Comparison of ENCODE assay signal across 9 cellular contexts in the genomic region with DNA sequence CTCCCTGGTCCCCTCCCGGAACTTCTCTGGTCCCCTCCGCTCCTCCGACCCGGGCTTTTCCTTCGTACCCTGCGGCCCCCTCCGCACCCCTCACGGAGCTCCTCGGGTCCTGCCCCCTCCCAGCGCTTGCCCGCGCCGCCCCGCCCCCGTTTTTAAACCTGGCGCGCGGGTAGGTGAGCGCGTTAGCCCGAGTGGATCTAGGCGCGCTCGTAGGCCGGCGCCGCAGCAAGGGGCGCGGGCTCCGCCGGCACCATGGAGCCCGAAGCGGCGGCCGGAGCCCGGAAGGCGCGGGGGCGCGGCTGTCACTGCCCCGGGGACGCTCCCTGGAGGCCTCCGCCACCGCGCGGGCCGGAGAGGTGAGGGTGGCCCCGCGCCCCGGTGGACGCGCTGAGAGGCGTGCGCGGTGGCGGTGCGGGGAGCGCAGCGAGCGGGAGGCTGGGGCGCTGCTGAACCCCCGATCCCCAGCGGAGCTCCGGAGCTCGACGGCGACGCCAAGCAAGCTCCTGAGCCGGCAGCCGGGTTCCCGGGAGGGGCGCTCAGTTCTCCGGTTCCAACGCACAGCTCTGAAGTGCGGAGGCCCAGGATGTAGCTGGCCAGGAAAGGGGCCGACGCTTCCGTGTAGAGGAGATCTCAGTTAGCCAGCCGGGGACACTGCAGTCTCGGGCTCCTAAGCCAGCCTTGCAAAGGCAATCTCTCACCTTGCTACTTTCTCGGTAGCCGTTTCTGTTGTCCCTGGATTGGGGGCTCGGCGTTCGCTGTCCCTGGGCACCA. TPM values are rescaled to one million over a fixed set of nuclear protein-coding genes. Genes with fewer than 3 reads are reported as not detected.
DNase-seq lines count a peak whose midpoint lies in the region; ATAC-seq, FAIRE-seq and TF ChIP-seq lines count a peak whose summit lies in the region.
"Had no signal": no experiment of that assay in that cellular context is flagged by ENCODE, and none has a peak within 500 bp of the region (broad histone marks: within the 10 kb centered on the region; RNA-seq: fewer than 3 reads in every experiment).

A gene with protein sequence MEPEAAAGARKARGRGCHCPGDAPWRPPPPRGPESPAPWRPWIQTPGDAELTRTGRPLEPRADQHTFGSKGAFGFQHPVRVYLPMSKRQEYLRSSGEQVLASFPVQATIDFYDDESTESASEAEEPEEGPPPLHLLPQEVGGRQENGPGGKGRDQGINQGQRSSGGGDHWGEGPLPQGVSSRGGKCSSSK (plus strand): TSS at position 182 of the 771 bp plus-strand sequence. CDS start 71 bp downstream, at position 253.

- ATAC-seq in GM12878, result no peak
- ATAC-seq in HepG2, result peak; percentile 45

- TF ChIP-seq EP300 in GM12878 (IDR thresholded peaks at IDR 0.05; ENCODE audit: borderline replicate concordance in 1 of 2, control insufficient read depth in 1 of 2, low read depth in 2 of 2, low read length in 2 of 2) (no peak), HepG2 (IDR thresholded peaks at IDR 0.05; ENCODE audit: low read depth in 2 of 2, low read length in 2 of 2) (no peak), HepG2 (CRISPR knock-in tag; IDR thresholded peaks at IDR 0.05; ENCODE audit: borderline replicate concordance) (no peak)

- intact Hi-C loops in GM12878 (cut with micrococcal nuclease; ENCODE audit: unreplicated experiment) (no loop called here), HepG2 (cut with micrococcal nuclease; ENCODE audit: unreplicated experiment) (no loop called here)

- H3K36me3 ChIP-seq in GM12878 (ENCODE audit: control insufficient read depth in 2 of 2, insufficient read depth in 2 of 2, low read length in 1 of 2) (no peaks in the 10 kb centered on the region), HepG2 (replicated peaks in 1 of 2; ENCODE audit: control insufficient read depth in 1 of 2, insufficient read depth in 2 of 2, low read length in 2 of 2) (no peaks in the 10 kb centered on the region), thymus (ENCODE audit: control insufficient read depth, insufficient read depth) (no peaks in the 10 kb centered on the region)

- no peak for TF ChIP-seq RAD21 in GM12878 (IDR thresholded peaks at IDR 0.05; ENCODE audit: insufficient read depth, low read depth, low read length)
- no peak for TF ChIP-seq RAD21 in HepG2 (CRISPR knock-in tag; IDR thresholded peaks at IDR 0.05)

- H4K20me1 ChIP-seq in GM12878 (ENCODE audit: control insufficient read depth, insufficient read depth) (no peaks in the 10 kb centered on the region), HepG2 (ENCODE audit: insufficient read depth, low read length) (no peaks in the 10 kb centered on the region)

- SMC1A ChIA-PET in GM12878 (lab: Charles Lee; ENCODE audit: uncharacterized antibody, unreplicated experiment), result no interaction called here

- in situ Hi-C loops in GM12878 (cut with MboI), result no loop called here
- in situ Hi-C loops in HepG2 (cut with HindIII; ENCODE audit: extremely low pct_ligation_motif_present, low pct_unique_long_range_greater_than_20kb), result no loop called here

- CTCF ChIA-PET in GM12878 (lab: Yijun Ruan, JAX) (interaction anchor here (1.3 kb wide), 1 partner anchor 30 kb away, joined by 3 read pairs; no protein-coding TSS in a partner anchor), HepG2 (lab: Yijun Ruan, JAX; ENCODE audit: low intra/inter-chr PET ratio, low total read pairs) (no interaction called here)

- H3K4me3 ChIP-seq in GM12878 (0 out of 2 replicates have a peak within 1 kb of the TSS, but pooled peaks have one; percentile 32), HepG2 (replicated peaks in 1 of 3; ENCODE audit: insufficient read depth in 1 of 3, low read depth in 2 of 3, low read length in 3 of 3) (peak within 1 kb of the TSS; percentile 59 to 72 (median 63); a peak in 5 of 6 replicates), thymus (ENCODE audit: low read length) (peak within 1 kb of the TSS; percentile 46)

- H3K9me3 ChIP-seq in GM12878 (replicated peaks; ENCODE audit: control insufficient read depth, insufficient read depth, low read length) (no peaks in the 10 kb centered on the region; the same call in 2 of the 3 replicates), HepG2 (ENCODE audit: low read length) (no peaks in the 10 kb centered on the region), thymus (ENCODE audit: control insufficient read depth) (no peaks in the 10 kb centered on the region)

- POLR2A ChIA-PET in GM12878 (lab: Charles Lee) (interaction anchor here (0.6 kb wide), 1 partner anchor 609 kb away, joined by 5 read pairs; no protein-coding TSS in a partner anchor), HepG2 (lab: Yijun Ruan, JAX) (no interaction called here)

- TF ChIP-seq CTCF in GM12878 (IDR thresholded peaks at IDR 0.05 in 2 of 3, conservative IDR thresholded peaks at IDR 0.05 in 1 of 3; ENCODE audit: control insufficient read depth in 2 of 3, extremely low read depth in 1 of 3, insufficient read depth in 1 of 3, low read depth in 3 of 3, low read length in 3 of 3) (no peak), HepG2 (CRISPR knock-in tag; IDR thresholded peaks at IDR 0.05) (no peak)

- H2AFZ ChIP-seq in GM12878 (ENCODE audit: control insufficient read depth, low read depth, low read length) (no peak within 1 kb of the TSS), HepG2 (ENCODE audit: low read length) (no peak within 1 kb of the TSS)

- H3K27ac ChIP-seq in GM12878 (ENCODE audit: control insufficient read depth, insufficient read depth) (no peak within 1 kb of the TSS), HepG2 (ENCODE audit: extremely low read length, insufficient read depth, low read length) (no peak within 1 kb of the TSS), thymus (ENCODE audit: low read depth) (no peak within 1 kb of the TSS)

- FAIRE-seq in GM12878 (lab: Jason Lieb, UNC) (no peak), HepG2 (lab: Jason Lieb, UNC) (no peak)

- TF ChIP-seq POLR2A in GM12878 (IDR thresholded peaks at IDR 0.05; ENCODE audit: low read depth, low read length) (no peak), HepG2 (IDR thresholded peaks at IDR 0.05; ENCODE audit: insufficient read depth in 1 of 2, low read depth in 2 of 2, low read length in 2 of 2) (no peak)

- BruUV-seq in GM12878 (replicated peaks; lab: Mats Ljungman, UMichigan) (no TSS peak), HepG2 (replicated peaks; lab: Mats Ljungman, UMichigan) (no TSS peak)

- H3K4me2 ChIP-seq in GM12878 (ENCODE audit: control insufficient read depth, insufficient read depth) (peak within 1 kb of the TSS; percentile 66), HepG2 (ENCODE audit: low read depth, low read length) (peak within 1 kb of the TSS; percentile 86)

- RAD21 ChIA-PET in GM12878 (lab: Charles Lee; ENCODE audit: unreplicated experiment), result no interaction called here

- H3K79me2 ChIP-seq in GM12878 (ENCODE audit: control insufficient read depth, insufficient read depth, low read length) (no peaks in the 10 kb centered on the region), HepG2 (ENCODE audit: insufficient read depth, low read length) (no peaks in the 10 kb centered on the region)

- DNase-seq in GM03348 (ENCODE audit: low spot score), result peak; percentile 34
- peak; percentile 68 for DNase-seq in NCI-H2227 (lab: John Stamatoyannopoulos, UW; ENCODE audit: unreplicated experiment)
- DNase-seq in GM12878 (ENCODE audit: low read depth, low spot score), result no peak
- DNase-seq in HepG2 (ENCODE audit: low spot score), result no peak
- DNase-seq in SW 1271 (lab: John Stamatoyannopoulos, UW), result no peak
- no peak for DNase-seq in midbrain (lab: John Stamatoyannopoulos, UW)
- DNase-seq in occipital lobe (lab: John Stamatoyannopoulos, UW), result no peak

- H3K4me1 ChIP-seq in GM12878 (ENCODE audit: control insufficient read depth, insufficient read depth, low read length) (no peaks in the 10 kb centered on the region; the same call in 1 of the 2 replicates), HepG2 (ENCODE audit: insufficient read depth, low read length) (peaks cover 38% of the 10 kb centered on the region), thymus (ENCODE audit: control insufficient read depth, insufficient read depth, low read length) (peaks cover 4% of the 10 kb centered on the region)

- H3K9ac ChIP-seq in GM12878 (ENCODE audit: control insufficient read depth, insufficient read depth, low read length), result no peak within 1 kb of the TSS
- H3K9ac ChIP-seq in HepG2 (ENCODE audit: insufficient read depth, low read depth, low read length), result peak within 1 kb of the TSS; percentile 52; the same call in 1 of the 2 replicates

- H3K27me3 ChIP-seq in GM12878 (replicated peaks in 1 of 2; ENCODE audit: control insufficient read depth in 2 of 2, insufficient read depth in 2 of 2, low read length in 1 of 2) (peaks cover 2 to 13% of the 10 kb centered on the region in 2 experiments; a peak in 2 of 4 replicates), HepG2 (ENCODE audit: control insufficient read depth in 1 of 2, insufficient read depth in 2 of 2, low read length in 2 of 2) (peaks cover 0 to 4% of the 10 kb centered on the region in 2 experiments; a peak in 1 of 5 replicates), thymus (ENCODE audit: control insufficient read depth, insufficient read depth) (peaks cover 43% of the 10 kb centered on the region)

- 25% methylated on average over 43 of the region's 85 CpGs for WGBS in GM12878 (ENCODE audit: insufficient coverage, insufficient replicate concordance, low lambda C conversion rate, missing lambda C conversion rate)
- 11% methylated on average over 26 of the region's 85 CpGs for WGBS in HepG2 (ENCODE audit: low lambda C conversion rate)
- 2% methylated on average over 85 of the region's 85 CpGs for WGBS in thymus

RNA-seq across cellular contexts. Expression of the gene that starts here (rescaled TPM):
- total RNA-seq in GM12878 (2013; cell fraction: nucleolus; rRNA removed), result not detected in 2 replicates
- total RNA-seq in GM12878 (2014; rRNA removed) (not detected in 2 replicates), GM12878 (2014; rRNA removed; fragmentation: Illumina TruSeq; extraction: Trizol) (not detected in 2 replicates), GM12878 (2021) (not detected in 2 replicates), HepG2 (2016; rRNA removed; fragmentation: Illumina TruSeq; extraction: Trizol) (0.09 and 0.13 TPM in 2 replicates), occipital lobe (not detected)
- not detected for polyA plus RNA-seq in GM12878 (2011; ENCODE audit: low read depth)
- polyA plus RNA-seq in GM12878 (2011; rRNA removed) (not detected in 2 replicates), GM12878 (2014; fragmentation: Illumina TruSeq; extraction: Trizol) (not detected in 2 replicates), GM12878 (2014; fragmentation: Nextera tagmentation; extraction: Ambion mirVana) (not detected), GM12878 (2014; rRNA removed) (not detected in 2 replicates), GM12878 (2016; fragmentation: Nextera tagmentation; extraction: Ambion mirVana) (not detected), HepG2 (2011; rRNA removed) (2.1 and 2.9 TPM in 2 replicates), thymus (0.16 TPM)
- polyA plus RNA-seq in GM12878 (2011; cell fraction: cytosol; rRNA removed), result not detected in 2 replicates
- polyA plus RNA-seq in GM12878 (2011; cell fraction: nucleus; rRNA removed), result not detected in 2 replicates
- polyA plus RNA-seq in GM12878 (2012), result not detected in 2 replicates
- polyA minus RNA-seq in GM12878 (2011; rRNA and poly(A)+ RNA removed), result not detected in 2 replicates
- polyA minus RNA-seq in GM12878 (2011; cell fraction: cytosol; rRNA and poly(A)+ RNA removed), result not detected in 2 replicates
- not detected in 2 replicates for polyA minus RNA-seq in GM12878 (2011; cell fraction: nucleus; rRNA and poly(A)+ RNA removed)
- total RNA-seq in HepG2 (2016; cell fraction: cytosol; rRNA removed; fragmentation: Illumina TruSeq; extraction: Trizol; ENCODE audit: low read depth), result not detected in 2 replicates
- total RNA-seq in HepG2 (2016; cell fraction: insoluble cytoplasmic fraction; rRNA removed; fragmentation: Illumina TruSeq; extraction: Trizol), result 0.19 and 0.26 TPM in 2 replicates
- total RNA-seq in HepG2 (2016; cell fraction: membrane; rRNA removed; fragmentation: Illumina TruSeq; extraction: Trizol), result 0.40 and 0.45 TPM in 2 replicates
- not detected in 2 replicates for total RNA-seq in HepG2 (2016; cell fraction: nucleus; rRNA removed; fragmentation: Illumina TruSeq; extraction: Trizol)
- polyA plus RNA-seq in HepG2 (2011; cell fraction: cytosol; rRNA removed), result 1.8 and 2.0 TPM in 2 replicates
- polyA plus RNA-seq in HepG2 (2011; cell fraction: nucleus; rRNA removed), result 0.63 and 1.2 TPM in 2 replicates
- polyA plus RNA-seq in HepG2 (2012), result 0.72 and 1.4 TPM in 2 replicates
- 0.24 and 0.29 TPM in 2 replicates for polyA plus RNA-seq in HepG2 (2016; cell fraction: cytosol; fragmentation: Illumina TruSeq; extraction: Trizol; ENCODE audit: low read depth)
- 0.47 TPM in 2 replicates for polyA plus RNA-seq in HepG2 (2016; cell fraction: insoluble cytoplasmic fraction; fragmentation: Illumina TruSeq; extraction: Trizol; ENCODE audit: low read depth)
- 0.42 and 0.52 TPM in 2 replicates for polyA plus RNA-seq in HepG2 (2016; cell fraction: membrane; fragmentation: Illumina TruSeq; extraction: Trizol; ENCODE audit: low read depth)
- polyA plus RNA-seq in HepG2 (2016; cell fraction: nucleus; fragmentation: Illumina TruSeq; extraction: Trizol; ENCODE audit: insufficient read depth, low read depth), result 0.42 TPM in 1 of 2 replicates, not detected in the other
- 2.2 TPM in 1 of 2 replicates, not detected in the other for polyA minus RNA-seq in HepG2 (2011; rRNA and poly(A)+ RNA removed; ENCODE audit: low replicate concordance)
- polyA minus RNA-seq in HepG2 (2011; cell fraction: cytosol; rRNA and poly(A)+ RNA removed), result 0.59 and 0.62 TPM in 2 replicates
- 0.39 and 0.50 TPM in 2 replicates for polyA minus RNA-seq in HepG2 (2011; cell fraction: nucleus; rRNA and poly(A)+ RNA removed)
- total RNA-seq: RPMI7951 had no signal

Comparison
In these comparisons a context has a peak if more than half of its experiments do, and no peak if none do; other contexts are left out.
1. DNase-seq: peak in GM03348 (single experiment) and NCI-H2227 (single experiment); none in GM12878 (single experiment), HepG2 (single experiment), SW 1271 (0 of 2), midbrain (single experiment) and occipital lobe (single experiment).
2. Peak in every context shown above with its lines, with median percentiles within 50 percentile points of each other: H3K4me3 ChIP-seq.